Comparison of ENCODE assay signal across 9 cellular contexts in the genomic region with DNA sequence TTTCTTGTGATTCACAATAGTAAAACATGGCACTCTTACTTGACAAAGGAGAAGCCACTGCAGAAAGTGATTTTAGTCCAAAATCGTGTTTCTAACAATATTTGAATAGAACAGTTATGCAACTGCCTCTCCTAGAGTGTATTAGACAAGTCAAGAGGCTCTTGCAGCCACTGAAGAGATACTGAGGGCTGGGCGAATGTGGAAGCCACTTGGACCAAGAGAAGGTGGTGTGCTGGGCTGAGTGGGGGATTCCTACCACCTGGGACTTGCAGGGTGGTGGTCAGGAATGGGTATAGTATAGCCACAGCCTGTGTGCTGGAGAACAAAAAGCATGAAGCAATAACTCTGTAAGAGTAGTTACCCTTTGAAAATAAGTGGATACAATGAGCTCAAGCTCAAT.
"Had no signal": no experiment of that assay in that cellular context is flagged by ENCODE, and none has a peak within 500 bp of the region (broad histone marks: within the 10 kb centered on the region; RNA-seq: fewer than 3 reads in every experiment).

No MANE protein-coding gene starts in this region.

- H3K27ac Mint-ChIP-seq: HFFc6 had no signal

- H3K27me3 Mint-ChIP-seq: IgD-negative memory B cell had no signal

- H3K4me1 Mint-ChIP-seq: IgD-negative memory B cell had no signal

- FAIRE-seq: HepG2 had no signal

- H3K27ac ChIP-seq: GM23248, HL-60 had no signal

- DNase-seq: GM23248, GOT3, H7, HFFc6 had no signal

- H3K36me3 ChIP-seq: HAP-1 had no signal

- H3K4me3 ChIP-seq: GM23248, HAP-1 had no signal

- H3K4me1 ChIP-seq: HAP-1 had no signal

- H3K4me3 Mint-ChIP-seq: HFFc6, IgD-negative memory B cell had no signal

- ATAC-seq: HCT116, HepG2 had no signal

- H3K9me3 ChIP-seq: HAP-1 had no signal
